Comparison of ENCODE assay signal across 1 cellular context in genomic region chr9:94975480-94976452, GRCh38.
TF ChIP-seq lines count a peak whose summit lies in the region.

No MANE protein-coding gene starts in this region.

TF ChIP-seq in IMR-90, 13 proteins besides CTCF, POLR2A, EP300 and RAD21 (continued from another document):
- TF ChIP-seq ELK1 (IDR thresholded peaks at IDR 0.05; ENCODE audit: borderline replicate concordance, low read depth, low read length) (no peak), MXI1 (IDR thresholded peaks at IDR 0.05; ENCODE audit: borderline replicate concordance, low read depth, low read length) (no peak)
